12 cellular contexts compared by ENCODE assay signal in genomic region chr1:234981758-234982157, GRCh38.
DNase-seq lines count a peak whose midpoint lies in the region; ATAC-seq, FAIRE-seq and TF ChIP-seq lines count a peak whose summit lies in the region.
"Had no signal": no experiment of that assay in that cellular context is flagged by ENCODE, and none has a peak within 500 bp of the region (broad histone marks: within the 10 kb centered on the region; RNA-seq: fewer than 3 reads in every experiment).

No MANE protein-coding gene starts in this region.

- TF ChIP-seq CTCF in A549 (IDR thresholded peaks at IDR 0.05) (no peak), mammary epithelial cell (conservative IDR thresholded peaks at IDR 0.05 in 1 of 2, IDR thresholded peaks at IDR 0.05 in 1 of 2; ENCODE audit: extremely low read depth in 1 of 2, insufficient read depth in 1 of 2, low read depth in 1 of 2, low read length in 2 of 2) (no peak), osteoblast (IDR thresholded peaks at IDR 0.05; ENCODE audit: extremely low read depth, low read depth, low read length) (no peak)

- no TSS peak for BruUV-seq in mammary epithelial cell (replicated peaks; lab: Mats Ljungman, UMichigan)

- no peak for DNase-seq in A549 (ENCODE audit: low read depth in 1 of 2, low spot score in 1 of 2)
- no peak for DNase-seq in mammary epithelial cell
- DNase-seq in osteoblast (ENCODE audit: insufficient read length, low spot score, missing footprints), result no peak
- no peak for DNase-seq in GOT3 (lab: John Stamatoyannopoulos, UW)
- DNase-seq in HuH-7 (ENCODE audit: low spot score), result no peak
- no peak for DNase-seq in iPS-NIHi7 (ENCODE audit: extremely low spot score)
- DNase-seq: activated gamma-delta T cell treated with Interleukin-2 at 50 U/mL for 16 hours, foreskin fibroblast, NCI-H2029 had no signal

- H3K36me3 ChIP-seq in KOPT-K1 (ENCODE audit: insufficient read depth, low read length) (no peaks in the 10 kb centered on the region), mammary epithelial cell (ENCODE audit: insufficient read depth, low read length) (no peaks in the 10 kb centered on the region), osteoblast (ENCODE audit: insufficient read depth, low read length) (no peaks in the 10 kb centered on the region)

- 95% methylated on average over 2 of the region's 2 CpGs for WGBS in A549 (ENCODE audit: missing lambda C conversion rate)
- WGBS in mammary epithelial cell (ENCODE audit: low coverage, missing lambda C conversion rate), result 100% methylated on average over 2 of the region's 2 CpGs

- no peak overlapping the region for H2AFZ ChIP-seq in mammary epithelial cell (ENCODE audit: low read depth, low read length)
- no peak overlapping the region for H2AFZ ChIP-seq in osteoblast (ENCODE audit: low read length)

- intact Hi-C loops in mammary epithelial cell (cut with micrococcal nuclease), result no loop called here

- no peak for TF ChIP-seq RAD21 in A549 (conservative IDR thresholded peaks at IDR 0.05 in 1 of 2, IDR thresholded peaks at IDR 0.05 in 1 of 2)

- no peak for FAIRE-seq in A549 (lab: Jason Lieb, UNC)

- H3K4me3 ChIP-seq in A549 (no peak overlapping the region), mammary epithelial cell (replicated peaks in 1 of 3; ENCODE audit: insufficient read depth in 1 of 3, low read depth in 2 of 3, low read length in 3 of 3) (no peak overlapping the region), osteoblast (ENCODE audit: insufficient read depth, low read length) (no peak overlapping the region)
- H3K4me3 ChIP-seq: mucosa of descending colon had no signal

- no peak for TF ChIP-seq POLR2A in A549 (IDR thresholded peaks at IDR 0.05; ENCODE audit: low read length)

- peak overlapping the region; percentile 94 to 95 for H3K27ac ChIP-seq in A549
- H3K27ac ChIP-seq in KOPT-K1 (ENCODE audit: low read depth, low read length, poor library complexity, severe bottlenecking), result peak overlapping the region; percentile 89
- peak overlapping the region; percentile 89 for H3K27ac ChIP-seq in mammary epithelial cell (ENCODE audit: insufficient read depth, low read depth, low read length)
- H3K27ac ChIP-seq in osteoblast (ENCODE audit: low read depth, low read length), result peak overlapping the region; percentile 100

- no peak overlapping the region; the same call in 2 of the 3 replicates for H3K4me2 ChIP-seq in A549
- H3K4me2 ChIP-seq in mammary epithelial cell (ENCODE audit: insufficient read depth, low read depth, low read length), result no peak overlapping the region
- H3K4me2 ChIP-seq in osteoblast (ENCODE audit: insufficient read depth, low read length), result no peak overlapping the region

- no peak overlapping the region for H3K9ac ChIP-seq in mammary epithelial cell (ENCODE audit: insufficient read depth, low read length)

- ATAC-seq in A549, result no peak
- ATAC-seq in GM18868 (IDR thresholded peaks at IDR 0.05; ENCODE audit: unreplicated experiment), result no peak

- CTCF ChIA-PET in A549 (lab: Yijun Ruan, JAX), result interaction anchor here (0.8 to 12.5 kb wide), 4 partner anchors 15 to 111 kb away, joined by 3 to 94 read pairs (median 6); no protein-coding TSS in a partner anchor
- CTCF ChIA-PET in mammary epithelial cell (lab: Charles Lee; ENCODE audit: low non-redundant PET), result no interaction called here

- H3K79me2 ChIP-seq in mammary epithelial cell (ENCODE audit: insufficient read depth, low read length) (no peaks in the 10 kb centered on the region), osteoblast (ENCODE audit: insufficient read depth, low read length) (no peaks in the 10 kb centered on the region)

- no peaks in the 10 kb centered on the region for H3K27me3 ChIP-seq in mammary epithelial cell (ENCODE audit: insufficient read depth, low read length)
- H3K27me3 ChIP-seq in osteoblast (ENCODE audit: insufficient read depth, low read length), result no peaks in the 10 kb centered on the region

- H3K9me3 ChIP-seq in A549 (no peaks in the 10 kb centered on the region), KOPT-K1 (ENCODE audit: insufficient read depth, low read length, poor library complexity, severe bottlenecking) (no peaks in the 10 kb centered on the region), mammary epithelial cell (replicated peaks; ENCODE audit: insufficient read depth, low read length) (peaks cover 2% of the 10 kb centered on the region), osteoblast (ENCODE audit: low read depth, low read length) (no peaks in the 10 kb centered on the region)
- H3K9me3 ChIP-seq: mucosa of descending colon had no signal

- POLR2A ChIA-PET in A549 (lab: Yijun Ruan, JAX), result interaction anchor here (1.1 to 1.6 kb wide), 2 partner anchors 16 to 257 kb away, joined by 4 to 6 read pairs; no protein-coding TSS in a partner anchor

- in situ Hi-C loops in mammary epithelial cell (cut with MboI; ENCODE audit: low sequenced_read_pairs in 2 of 2), result no loop called here

- dilution Hi-C loops in mammary epithelial cell (cut with HindIII; ENCODE audit: low sequenced_read_pairs), result no loop called here

- H3K4me1 ChIP-seq in A549 (peaks cover 77% of the 10 kb centered on the region), mammary epithelial cell (ENCODE audit: insufficient read depth, low read length) (peaks cover 47% of the 10 kb centered on the region), osteoblast (ENCODE audit: insufficient read depth, low read length) (peaks cover 64% of the 10 kb centered on the region)

- no peak for TF ChIP-seq EP300 in A549 (IDR thresholded peaks at IDR 0.05)

- H4K20me1 ChIP-seq in mammary epithelial cell (ENCODE audit: insufficient read depth, low read length) (no peaks in the 10 kb centered on the region), osteoblast (ENCODE audit: insufficient read depth, low read length) (no peaks in the 10 kb centered on the region)

TF ChIP-seq in A549, 52 proteins besides CTCF, POLR2A, EP300 and RAD21:
- TF ChIP-seq BHLHE40 (IDR thresholded peaks at IDR 0.05; ENCODE audit: low read depth, low read length), result no peak
- no peak for TF ChIP-seq CBX8 (IDR thresholded peaks at IDR 0.05)
- no peak for TF ChIP-seq SMC3 (IDR thresholded peaks at IDR 0.05)
- no peak for TF ChIP-seq NPAS2 (CRISPR knock-in tag; IDR thresholded peaks at IDR 0.05; ENCODE audit: borderline replicate concordance)
- TF ChIP-seq, protein P1, sequence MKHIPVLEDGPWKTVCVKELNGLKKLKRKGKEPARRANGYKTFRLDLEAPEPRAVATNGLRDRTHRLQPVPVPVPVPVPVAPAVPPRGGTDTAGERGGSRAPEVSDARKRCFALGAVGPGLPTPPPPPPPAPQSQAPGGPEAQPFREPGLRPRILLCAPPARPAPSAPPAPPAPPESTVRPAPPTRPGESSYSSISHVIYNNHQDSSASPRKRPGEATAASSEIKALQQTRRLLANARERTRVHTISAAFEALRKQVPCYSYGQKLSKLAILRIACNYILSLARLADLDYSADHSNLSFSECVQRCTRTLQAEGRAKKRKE (CRISPR knock-in tag; IDR thresholded peaks at IDR 0.05; ENCODE audit: low read depth), result no peak
- TF ChIP-seq BCL3 (IDR thresholded peaks at IDR 0.05), result no peak
- no peak for TF ChIP-seq JUN (IDR thresholded peaks at IDR 0.05)
- TF ChIP-seq TP53 (CRISPR knock-in tag; IDR thresholded peaks at IDR 0.05), result no peak
- TF ChIP-seq, protein P2, sequence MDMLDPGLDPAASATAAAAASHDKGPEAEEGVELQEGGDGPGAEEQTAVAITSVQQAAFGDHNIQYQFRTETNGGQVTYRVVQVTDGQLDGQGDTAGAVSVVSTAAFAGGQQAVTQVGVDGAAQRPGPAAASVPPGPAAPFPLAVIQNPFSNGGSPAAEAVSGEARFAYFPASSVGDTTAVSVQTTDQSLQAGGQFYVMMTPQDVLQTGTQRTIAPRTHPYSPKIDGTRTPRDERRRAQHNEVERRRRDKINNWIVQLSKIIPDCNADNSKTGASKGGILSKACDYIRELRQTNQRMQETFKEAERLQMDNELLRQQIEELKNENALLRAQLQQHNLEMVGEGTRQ (IDR thresholded peaks at IDR 0.05), result no peak
- no peak for TF ChIP-seq NFE2L2 (conservative IDR thresholded peaks at IDR 0.05; ENCODE audit: low read length)
- TF ChIP-seq MAX (IDR thresholded peaks at IDR 0.05), result no peak
- TF ChIP-seq RNF2 (IDR thresholded peaks at IDR 0.05; ENCODE audit: borderline replicate concordance, low read depth), result no peak
TF ChIP-seq in A549: peak in this region for 0.
